Comparison of ENCODE assay signal across 19 cellular contexts in the genomic region with DNA sequence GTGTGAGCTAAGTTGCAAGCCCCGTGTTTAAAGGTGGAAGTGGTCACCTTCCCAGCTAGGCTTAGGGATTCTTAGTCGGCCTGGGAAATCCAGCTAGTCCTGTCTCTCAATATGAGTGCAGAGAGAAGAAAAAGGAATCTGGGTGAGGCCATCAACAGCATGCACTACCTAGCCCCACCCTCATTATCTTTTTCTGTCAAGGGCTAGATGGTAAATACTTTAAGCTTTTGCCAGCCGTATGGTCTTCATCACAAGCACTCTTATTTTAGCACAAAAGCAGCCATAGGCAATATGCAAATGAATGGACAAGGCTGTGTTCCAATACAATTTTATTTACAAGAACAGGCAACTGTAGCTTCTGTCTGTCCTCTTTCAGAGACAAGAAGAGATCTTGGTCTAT.
"Had no signal": no experiment of that assay in that cellular context is flagged by ENCODE, and none has a peak within 500 bp of the region (broad histone marks: within the 10 kb centered on the region; RNA-seq: fewer than 3 reads in every experiment).

No MANE protein-coding gene starts in this region.

- H3K36me3 ChIP-seq: breast epithelium, colonic mucosa, heart right ventricle, right atrium auricular region, thoracic aorta had no signal

- H3K4me3 Mint-ChIP-seq: activated B cell treated with CpG ODN at 0.5 μM for 24 hours; activated CD4-positive, alpha-beta T cell treated with anti-CD3 and anti-CD28 coated beads for 36 hours; activated naive CD8-positive, alpha-beta T cell treated with anti-CD3 and anti-CD28 coated beads for 36 hours; mesothelial cell of epicardium; naive thymus-derived CD8-positive, alpha-beta T cell; T-helper 1 cell treated with Interleukin-12 subunit alpha and Interleukin-12 subunit beta and Interleukin-4 antibody, amounts not matched to agents 30 μg/mL and 1 μg/mL, for 36 hours had no signal

- H3K27me3 ChIP-seq: colonic mucosa, right atrium auricular region had no signal

- ATAC-seq: activated CD4-positive, alpha-beta T cell treated with anti-CD3 and anti-CD28 coated beads for 36 hours; heart right ventricle; left lobe of liver; naive thymus-derived CD8-positive, alpha-beta T cell had no signal

- H3K27ac ChIP-seq: colonic mucosa, heart right ventricle, right atrium auricular region, thoracic aorta had no signal

- H3K4me3 ChIP-seq: breast epithelium, colonic mucosa, heart right ventricle, right atrium auricular region, thoracic aorta had no signal

- H3K9me3 Mint-ChIP-seq: activated B cell treated with CpG ODN at 0.5 μM for 24 hours; activated naive CD8-positive, alpha-beta T cell treated with anti-CD3 and anti-CD28 coated beads for 36 hours; T-helper 1 cell treated with Interleukin-12 subunit alpha and Interleukin-12 subunit beta and Interleukin-4 antibody, amounts not matched to agents 30 μg/mL and 1 μg/mL, for 36 hours had no signal

- H3K36me3 Mint-ChIP-seq: activated naive CD8-positive, alpha-beta T cell treated with anti-CD3 and anti-CD28 coated beads for 36 hours; mesothelial cell of epicardium; naive thymus-derived CD8-positive, alpha-beta T cell had no signal

- H3K27ac Mint-ChIP-seq: activated B cell treated with CpG ODN at 0.5 μM for 24 hours; activated CD4-positive, alpha-beta T cell treated with anti-CD3 and anti-CD28 coated beads for 36 hours; activated naive CD8-positive, alpha-beta T cell treated with anti-CD3 and anti-CD28 coated beads for 36 hours; mesothelial cell of epicardium; progenitor cell of endocrine pancreas; T-helper 1 cell treated with Interleukin-12 subunit alpha and Interleukin-12 subunit beta and Interleukin-4 antibody, amounts not matched to agents 30 μg/mL and 1 μg/mL, for 36 hours had no signal

- DNase-seq: activated B cell treated with CpG ODN at 0.5 μM for 24 hours; activated CD4-positive, alpha-beta T cell treated with anti-CD3 and anti-CD28 coated beads for 36 hours; activated CD4-positive, alpha-beta T cell treated with anti-CD3 and anti-CD28 coated beads, Interleukin-2, amount 50 U/mL, for 48 hours; activated naive CD4-positive, alpha-beta T cell treated with Interleukin-2 at 50 U/mL for 16 hours; activated naive CD8-positive, alpha-beta T cell treated with anti-CD3 and anti-CD28 coated beads for 36 hours; activated T-cell treated with anti-CD3 and anti-CD28 coated beads, Interleukin-2, amount 50 U/mL, for 48 hours; amniotic stem cell; colonic mucosa; heart right ventricle; naive thymus-derived CD8-positive, alpha-beta T cell; stimulated activated CD4-positive, alpha-beta T cell treated with anti-CD3 and anti-CD28 coated beads, Interleukin-4, amount 100 ng/mL, for 24 hours; stimulated activated naive CD4-positive, alpha-beta T cell treated with Interleukin-2 at 50 U/mL for 16 hours had no signal

- H3K4me1 ChIP-seq: breast epithelium, colonic mucosa, heart right ventricle, right atrium auricular region had no signal

- H3K27me3 Mint-ChIP-seq: activated CD4-positive, alpha-beta T cell treated with anti-CD3 and anti-CD28 coated beads for 36 hours; activated naive CD8-positive, alpha-beta T cell treated with anti-CD3 and anti-CD28 coated beads for 36 hours; progenitor cell of endocrine pancreas had no signal

- H3K9me3 ChIP-seq: breast epithelium, colonic mucosa, heart right ventricle, right atrium auricular region, thoracic aorta had no signal
